In genomic region chr21:23152130-23152529, GRCh38 we compare ENCODE assay signal across 13 cellular contexts.
DNase-seq lines count a peak whose midpoint lies in the region; ATAC-seq and TF ChIP-seq lines count a peak whose summit lies in the region.
"Had no signal": no experiment of that assay in that cellular context is flagged by ENCODE, and none has a peak within 500 bp of the region (broad histone marks: within the 10 kb centered on the region; RNA-seq: fewer than 3 reads in every experiment).

No MANE protein-coding gene starts in this region.

- H3K4me2 ChIP-seq in mammary epithelial cell (ENCODE audit: insufficient read depth, low read depth, low read length) (no peak overlapping the region), PC-3 (ENCODE audit: low read length) (no peak overlapping the region)
- H3K4me2 ChIP-seq: BLaER1 had no signal

- peak; percentile 68 for ATAC-seq in PC-3
- ATAC-seq in HG03521 (IDR thresholded peaks at IDR 0.05; ENCODE audit: unreplicated experiment), result no peak

- in situ Hi-C loops in mammary epithelial cell (cut with MboI; ENCODE audit: low sequenced_read_pairs in 2 of 2), result no loop called here

- no peaks in the 10 kb centered on the region for H4K20me1 ChIP-seq in mammary epithelial cell (ENCODE audit: insufficient read depth, low read length)
- no peaks in the 10 kb centered on the region for H4K20me1 ChIP-seq in PC-3 (ENCODE audit: low read length)
- H4K20me1 ChIP-seq: BLaER1 had no signal

- no peaks in the 10 kb centered on the region for H3F3A ChIP-seq in PC-3 (ENCODE audit: low read length, unreplicated experiment)

- dilution Hi-C loops in mammary epithelial cell (cut with HindIII; ENCODE audit: low sequenced_read_pairs), result no loop called here

- DNase-seq in MCF 10A (ENCODE audit: unreplicated experiment), result peak; percentile 10
- no peak for DNase-seq in mammary epithelial cell
- DNase-seq in LNCaP clone FGC (ENCODE audit: low read depth), result peak; percentile 76
- no peak for DNase-seq in PC-3
- DNase-seq in GF-D8 (lab: John Stamatoyannopoulos, UW), result no peak
- no peak for DNase-seq in NCI-H2029 treated with DMSO at 0.1 percent for 48 hours (lab: John Stamatoyannopoulos, UW)
- DNase-seq: H7, OCI-M1, SJCRH30, T-helper 9 cell had no signal

- H2AFZ ChIP-seq in mammary epithelial cell (ENCODE audit: low read depth, low read length) (no peak overlapping the region), PC-3 (ENCODE audit: low read length) (no peak overlapping the region)

- BruUV-seq in MCF 10A (replicated peaks; lab: Mats Ljungman, UMichigan) (no TSS peak), mammary epithelial cell (replicated peaks; lab: Mats Ljungman, UMichigan) (no TSS peak), PC-3 (replicated peaks; lab: Mats Ljungman, UMichigan) (no TSS peak)

- POLR2A ChIA-PET in MCF 10A (lab: Yijun Ruan, JAX), result interaction anchor here (1.0 to 1.1 kb wide), 4 partner anchors 9 to 58 kb away, joined by 3 to 4 read pairs (median 4); no protein-coding TSS in a partner anchor
- POLR2A ChIA-PET in PC-3 (lab: Charles Lee; ENCODE audit: unreplicated experiment), result no interaction called here

- H3K9me2 ChIP-seq in PC-3 (replicated peaks; ENCODE audit: low read length), result no peaks in the 10 kb centered on the region

- no peak for TF ChIP-seq CTCF in MCF 10A (IDR thresholded peaks at IDR 0.05; ENCODE audit: unreplicated experiment)
- no peak for TF ChIP-seq CTCF in mammary epithelial cell (conservative IDR thresholded peaks at IDR 0.05 in 1 of 2, IDR thresholded peaks at IDR 0.05 in 1 of 2; ENCODE audit: extremely low read depth in 1 of 2, insufficient read depth in 1 of 2, low read depth in 1 of 2, low read length in 2 of 2)
- peak; percentile 62 for TF ChIP-seq CTCF in LNCaP clone FGC (IDR thresholded peaks at IDR 0.05; ENCODE audit: control insufficient read depth, extremely low read depth, insufficient read depth)
- TF ChIP-seq CTCF in PC-3 (conservative IDR thresholded peaks at IDR 0.05; ENCODE audit: low read depth, low read length), result peak; percentile 34; the same call in 1 of the 2 replicates

- H3K36me3 ChIP-seq in mammary epithelial cell (ENCODE audit: insufficient read depth, low read length) (no peaks in the 10 kb centered on the region), PC-3 (ENCODE audit: low read depth, low read length) (no peaks in the 10 kb centered on the region)
- H3K36me3 ChIP-seq: BLaER1, SJCRH30 had no signal

- H3K9me3 ChIP-seq in mammary epithelial cell (replicated peaks; ENCODE audit: insufficient read depth, low read length) (peaks cover 10% of the 10 kb centered on the region), PC-3 (ENCODE audit: low read length) (no peaks in the 10 kb centered on the region)
- H3K9me3 ChIP-seq: BLaER1, SJCRH30 had no signal

- H3K79me2 ChIP-seq in mammary epithelial cell (ENCODE audit: insufficient read depth, low read length), result no peaks in the 10 kb centered on the region
- no peaks in the 10 kb centered on the region for H3K79me2 ChIP-seq in PC-3 (ENCODE audit: low read length)

- no peak overlapping the region for H3K4me3 Mint-ChIP-seq in MCF 10A (ENCODE audit: unreplicated experiment)

- no peaks in the 10 kb centered on the region for H3K4me1 Mint-ChIP-seq in MCF 10A (ENCODE audit: insufficient read depth, unreplicated experiment)

- H3K9me3 Mint-ChIP-seq in MCF 10A (ENCODE audit: unreplicated experiment), result no peaks in the 10 kb centered on the region

- no peaks in the 10 kb centered on the region for H3K4me1 ChIP-seq in mammary epithelial cell (ENCODE audit: insufficient read depth, low read length)
- no peaks in the 10 kb centered on the region for H3K4me1 ChIP-seq in PC-3 (ENCODE audit: insufficient read depth, low read length)
- H3K4me1 ChIP-seq: BLaER1, SJCRH30 had no signal

- no peaks in the 10 kb centered on the region for H3K27me3 Mint-ChIP-seq in MCF 10A (ENCODE audit: insufficient read depth, unreplicated experiment)

- H3K27ac ChIP-seq in mammary epithelial cell (ENCODE audit: insufficient read depth, low read depth, low read length), result no peak overlapping the region
- H3K27ac ChIP-seq in PC-3 (ENCODE audit: low read length), result no peak overlapping the region
- H3K27ac ChIP-seq: BLaER1, RWPE1, SJCRH30 had no signal

- H3K9ac ChIP-seq in mammary epithelial cell (ENCODE audit: insufficient read depth, low read length), result no peak overlapping the region
- no peak overlapping the region for H3K9ac ChIP-seq in PC-3 (ENCODE audit: low read length)
- H3K9ac ChIP-seq: BLaER1 had no signal

- no peak overlapping the region for H3K4me3 ChIP-seq in mammary epithelial cell (replicated peaks in 1 of 3; ENCODE audit: insufficient read depth in 1 of 3, low read depth in 2 of 3, low read length in 3 of 3)
- H3K4me3 ChIP-seq in LNCaP clone FGC (ENCODE audit: low read depth, low read length), result no peak overlapping the region
- no peak overlapping the region for H3K4me3 ChIP-seq in PC-3 (ENCODE audit: low read length)
- H3K4me3 ChIP-seq: BLaER1, SJCRH30 had no signal

- H3K27ac Mint-ChIP-seq in MCF 10A (ENCODE audit: low read depth, unreplicated experiment), result no peak overlapping the region

- H3K27me3 ChIP-seq in mammary epithelial cell (ENCODE audit: insufficient read depth, low read length), result no peaks in the 10 kb centered on the region
- H3K27me3 ChIP-seq in PC-3 (ENCODE audit: low read length), result no peaks in the 10 kb centered on the region
- H3K27me3 ChIP-seq: BLaER1 had no signal

- WGBS in mammary epithelial cell (ENCODE audit: low coverage, missing lambda C conversion rate), result 0% methylated on average over 1 of the region's 1 CpG

- H3K36me3 Mint-ChIP-seq in MCF 10A (ENCODE audit: insufficient read depth, unreplicated experiment), result no peaks in the 10 kb centered on the region

- intact Hi-C loops in MCF 10A (cut with micrococcal nuclease), result no loop called here
- intact Hi-C loops in mammary epithelial cell (cut with micrococcal nuclease), result no loop called here
- intact Hi-C loops in PC-3 (cut with micrococcal nuclease), result no loop called here

- CTCF ChIA-PET in MCF 10A (lab: Yijun Ruan, JAX), result interaction anchor here (0.7 to 1.5 kb wide), 4 partner anchors 8 to 418 kb away, joined by 3 to 4 read pairs (median 3); no protein-coding TSS in a partner anchor
- CTCF ChIA-PET in mammary epithelial cell (lab: Charles Lee; ENCODE audit: low non-redundant PET), result no interaction called here
- CTCF ChIA-PET in PC-3 (lab: Charles Lee), result interaction anchor here (0.6 kb wide), 1 partner anchor 232 kb away, joined by 3 read pairs; no protein-coding TSS in a partner anchor

Comparison
In these comparisons a context has a peak if more than half of its experiments do, and no peak if none do; other contexts are left out.
1. DNase-seq: peak in MCF 10A (single experiment) and LNCaP clone FGC (single experiment); none in mammary epithelial cell (single experiment), PC-3 (single experiment), GF-D8 (single experiment) and NCI-H2029 treated with DMSO at 0.1 percent for 48 hours (single experiment).
2. CTCF ChIP-seq: peak in LNCaP clone FGC (single experiment) and PC-3 (single experiment); none in MCF 10A (single experiment) and mammary epithelial cell (0 of 2).